In the genomic region with DNA sequence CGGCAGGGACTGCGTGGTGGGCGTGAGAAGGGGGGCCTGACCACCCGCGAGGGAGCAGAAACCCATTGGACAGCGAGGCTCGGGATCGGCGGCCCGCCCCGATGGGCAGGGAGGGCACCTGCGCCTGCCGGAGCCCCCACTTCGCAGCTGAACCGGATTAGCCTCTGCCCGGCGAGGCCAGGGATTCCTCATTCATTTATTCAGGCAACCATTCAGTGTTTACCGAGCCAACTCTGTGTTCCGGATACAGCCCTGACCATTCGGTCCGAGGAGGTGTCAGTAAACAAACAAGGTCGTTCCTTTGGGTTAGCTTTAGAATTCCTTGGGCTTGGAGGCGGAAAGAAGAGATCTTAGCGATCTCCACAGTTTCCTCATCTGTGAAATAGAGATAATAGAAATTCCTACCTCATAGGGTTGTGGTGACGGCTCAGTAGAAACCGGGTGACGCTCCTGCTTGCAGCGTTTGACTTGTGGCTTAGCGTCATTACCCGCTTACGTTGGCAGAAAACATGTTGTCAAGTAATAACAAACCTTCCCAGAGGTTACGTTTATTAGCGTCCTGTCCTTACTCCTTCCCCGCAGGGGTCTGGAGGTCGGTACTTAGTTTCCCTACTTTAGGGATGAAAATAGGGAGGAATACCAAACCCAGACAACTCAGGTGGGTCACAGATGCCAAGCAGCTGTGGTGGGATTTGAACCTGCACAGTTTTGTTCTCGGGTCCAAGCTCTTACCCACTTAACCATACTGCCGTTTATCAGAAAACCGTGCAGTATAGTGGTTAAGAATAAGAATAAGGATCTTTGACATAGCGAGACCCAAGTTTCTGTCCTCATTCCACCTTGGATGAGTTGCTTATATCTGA, we compare ENCODE assay signal across 8 cellular contexts. TPM values are rescaled to one million over a fixed set of nuclear protein-coding genes. Genes with fewer than 3 reads are reported as not detected.
DNase-seq lines count a peak whose midpoint lies in the region; ATAC-seq, FAIRE-seq and TF ChIP-seq lines count a peak whose summit lies in the region.

No MANE protein-coding gene starts in this region.

- H3K79me2 ChIP-seq in GM12878 (ENCODE audit: control insufficient read depth, insufficient read depth, low read length): peaks cover 29% of the 10 kb centered on the region

- peak; percentile 95 for FAIRE-seq in GM12878 (lab: Jason Lieb, UNC)
- FAIRE-seq in D721Med (lab: Jason Lieb, UNC): no peak

- H3K9me3 ChIP-seq in GM12878 (replicated peaks; ENCODE audit: control insufficient read depth, insufficient read depth, low read length) (no peaks in the 10 kb centered on the region), iPS DF 6.9 (ENCODE audit: control insufficient read depth, insufficient read depth, low read length) (no peaks in the 10 kb centered on the region), sigmoid colon (no peaks in the 10 kb centered on the region)

- intact Hi-C loops in GM12878 (cut with micrococcal nuclease; ENCODE audit: unreplicated experiment): loop anchor here (1.0 to 5.0 kb wide), 3 partner anchors 92 to 286 kb away; a partner anchor contains a TSS
- intact Hi-C loops in sigmoid colon (cut with DNase I): loop anchor here (1.0 to 5.0 kb wide), 7 partner anchors 49 to 346 kb away; a partner anchor contains a TSS

- ATAC-seq in HG02938 (IDR thresholded peaks at IDR 0.05; ENCODE audit: unreplicated experiment) (peak; percentile 31), GM12878 (peak; percentile 57)

- TF ChIP-seq RAD21 in GM12878 (IDR thresholded peaks at IDR 0.05; ENCODE audit: insufficient read depth, low read depth, low read length): no peak

- peak overlapping the region; percentile 86 for H3K9ac ChIP-seq in GM12878 (ENCODE audit: control insufficient read depth, insufficient read depth, low read length)

- TF ChIP-seq EP300 in GM12878 (IDR thresholded peaks at IDR 0.05; ENCODE audit: borderline replicate concordance in 1 of 2, control insufficient read depth in 1 of 2, low read depth in 2 of 2, low read length in 2 of 2) (peak in 1 of 2 experiments; percentile 77; a peak in 1 of 4 replicates), sigmoid colon (IDR thresholded peaks at IDR 0.05) (peak in 2 of 4 donors; percentile 26 to 49)

- DNase-seq in GM12864 (ENCODE audit: low read depth): peak; percentile 85
- DNase-seq in NCI-H2029 (lab: John Stamatoyannopoulos, UW): peak; percentile 84
- peak; percentile 91 for DNase-seq in T1000 (lab: John Stamatoyannopoulos, UW)
- DNase-seq in GM12878 (ENCODE audit: low read depth, low spot score): peak; percentile 93
- DNase-seq in iPS DF 6.9 (ENCODE audit: low read depth, low spot score): no peak
- peak; percentile 85 for DNase-seq in sigmoid colon
- DNase-seq in D721Med (ENCODE audit: insufficient read length, low spot score): no peak

- H3K4me2 ChIP-seq in GM12878 (ENCODE audit: control insufficient read depth, insufficient read depth): peak overlapping the region; percentile 58

- H3K4me3 ChIP-seq in GM12864 (ENCODE audit: low read depth, low read length): peak overlapping the region; percentile 84
- peak overlapping the region; percentile 82 for H3K4me3 ChIP-seq in GM12878
- H3K4me3 ChIP-seq in iPS DF 6.9 (ENCODE audit: low read length): peak overlapping the region; percentile 73
- H3K4me3 ChIP-seq in sigmoid colon: peak overlapping the region; percentile 65 to 98 (median 83)

- peaks cover 8% of the 10 kb centered on the region; the same call in 1 of the 2 replicates for H4K20me1 ChIP-seq in GM12878 (ENCODE audit: control insufficient read depth, insufficient read depth)

- in situ Hi-C loops in GM12878 (cut with MboI): loop anchor here (5.0 kb wide), 2 partner anchors 101 to 296 kb away; a partner anchor contains a TSS

- TF ChIP-seq CTCF in GM12864 (IDR thresholded peaks at IDR 0.05; ENCODE audit: low read depth, low read length, missing control alignments) (no peak), GM12878 (IDR thresholded peaks at IDR 0.05 in 2 of 3, conservative IDR thresholded peaks at IDR 0.05 in 1 of 3; ENCODE audit: control insufficient read depth in 2 of 3, extremely low read depth in 1 of 3, insufficient read depth in 1 of 3, low read depth in 3 of 3, low read length in 3 of 3) (no peak), sigmoid colon (IDR thresholded peaks at IDR 0.05) (no peak), D721Med (IDR thresholded peaks at IDR 0.05; ENCODE audit: insufficient read depth, missing control alignments) (no peak)

- no peaks in the 10 kb centered on the region for H3K27me3 ChIP-seq in GM12878 (replicated peaks in 1 of 2; ENCODE audit: control insufficient read depth in 2 of 2, insufficient read depth in 2 of 2, low read length in 1 of 2)
- no peaks in the 10 kb centered on the region for H3K27me3 ChIP-seq in iPS DF 6.9 (ENCODE audit: control insufficient read depth, insufficient read depth, low read length)
- no peaks in the 10 kb centered on the region for H3K27me3 ChIP-seq in sigmoid colon

- CTCF ChIA-PET in GM12878 (lab: Yijun Ruan, JAX): interaction anchor here (1.1 to 7.5 kb wide), 8 partner anchors 13 to 347 kb away, joined by 3 to 132 read pairs (median 15); a partner anchor contains a TSS

- H3K27ac ChIP-seq in GM12878 (ENCODE audit: control insufficient read depth, insufficient read depth) (peak overlapping the region; percentile 85), iPS DF 6.9 (ENCODE audit: low read length) (no peak overlapping the region), sigmoid colon (peak overlapping the region; percentile 93 to 96 (median 95))

- RAD21 ChIA-PET in GM12878 (lab: Charles Lee; ENCODE audit: unreplicated experiment): interaction anchor here (0.9 to 4.4 kb wide), 5 partner anchors 90 to 220 kb away, joined by 3 to 62 read pairs (median 5); a partner anchor contains a TSS

- H3K4me1 ChIP-seq in GM12878 (ENCODE audit: control insufficient read depth, insufficient read depth, low read length): peaks cover 13% of the 10 kb centered on the region
- no peaks in the 10 kb centered on the region for H3K4me1 ChIP-seq in iPS DF 6.9 (ENCODE audit: control insufficient read depth, insufficient read depth, low read length)
- H3K4me1 ChIP-seq in sigmoid colon: peaks cover 0 to 39% (median 26%) of the 10 kb centered on the region in 4 donors

- TSS peak; percentile 99 for BruUV-seq in GM12878 (replicated peaks; lab: Mats Ljungman, UMichigan)

- POLR2A ChIA-PET in GM12878 (lab: Charles Lee): interaction anchor here (1.0 to 3.2 kb wide), 5 partner anchors 66 to 106 kb away, joined by 3 to 21 read pairs (median 10); a partner anchor contains a TSS

- SMC1A ChIA-PET in GM12878 (lab: Charles Lee; ENCODE audit: uncharacterized antibody, unreplicated experiment): interaction anchor here (0.7 to 7.2 kb wide), 7 partner anchors 10 to 221 kb away, joined by 3 to 86 read pairs (median 6); a partner anchor contains a TSS

- H3K36me3 ChIP-seq in GM12878 (ENCODE audit: control insufficient read depth in 2 of 2, insufficient read depth in 2 of 2, low read length in 1 of 2) (peaks cover 3 to 6% of the 10 kb centered on the region in 2 experiments; a peak in 3 of 4 replicates), iPS DF 6.9 (ENCODE audit: control insufficient read depth, insufficient read depth, low read length) (peaks cover 7% of the 10 kb centered on the region; the same call in 1 of the 2 replicates), sigmoid colon (peaks cover 0 to 13% (median 1%) of the 10 kb centered on the region in 4 donors)

- H2AFZ ChIP-seq in GM12878 (ENCODE audit: control insufficient read depth, low read depth, low read length): peak overlapping the region; percentile 22

- 1% methylated on average over 39 of the region's 39 CpGs for WGBS in GM12878 (ENCODE audit: insufficient coverage, insufficient replicate concordance, low lambda C conversion rate, missing lambda C conversion rate)
- no CpG with 5 or more reads among the region's 39 CpGs for WGBS in iPS DF 6.9 (ENCODE audit: insufficient coverage, insufficient read length)
- 0 to 1% methylated on average over 39 of the region's 39 CpGs for WGBS in sigmoid colon, 2 donors

- peak; percentile 76 for TF ChIP-seq POLR2A in GM12878 (IDR thresholded peaks at IDR 0.05; ENCODE audit: low read depth, low read length)
- TF ChIP-seq POLR2A in sigmoid colon (IDR thresholded peaks at IDR 0.05): no peak

TF ChIP-seq in GM12878, 131 proteins besides CTCF, POLR2A, EP300 and RAD21 (continues in another document):
- TF ChIP-seq RB1 (IDR thresholded peaks at IDR 0.05; ENCODE audit: borderline replicate concordance): peak; percentile 30; the same call in 1 of the 2 replicates
- no peak for TF ChIP-seq SP1 (IDR thresholded peaks at IDR 0.05; ENCODE audit: low read depth, low read length)
- TF ChIP-seq WRNIP1 (IDR thresholded peaks at IDR 0.05; ENCODE audit: borderline replicate concordance, low read depth, low read length): 0 out of 2 replicates have a peak, but pooled peaks have one; percentile 93
- no peak for TF ChIP-seq DPF2 (IDR thresholded peaks at IDR 0.05)
- peak; percentile 92 for TF ChIP-seq BACH1 (IDR thresholded peaks at IDR 0.05; ENCODE audit: borderline replicate concordance)
- peak; percentile 61 for TF ChIP-seq GATAD2B (conservative IDR thresholded peaks at IDR 0.05; ENCODE audit: low read depth)
- no peak for TF ChIP-seq SPI1 (IDR thresholded peaks at IDR 0.05; ENCODE audit: borderline replicate concordance, insufficient read depth, low read depth, low read length)
- TF ChIP-seq ZBED1 (IDR thresholded peaks at IDR 0.05; ENCODE audit: borderline replicate concordance): peak; percentile 92; the same call in 1 of the 2 replicates
- TF ChIP-seq MTA2 (IDR thresholded peaks at IDR 0.05; ENCODE audit: low read depth): peak; percentile 42; the same call in 1 of the 2 replicates
- peak; percentile 88 for TF ChIP-seq TBL1XR1 (IDR thresholded peaks at IDR 0.05; ENCODE audit: low read depth, low read length)

RNA-seq across cellular contexts. Expression of a gene that starts 0.9 kb away (rescaled TPM):
- 132 and 140 TPM in 2 replicates for total RNA-seq in GM12878 (2013; cell fraction: nucleolus; rRNA removed)
- 34.6 and 36.8 TPM in 2 replicates for total RNA-seq in GM12878 (2014; rRNA removed)
- 39.1 and 41.0 TPM in 2 replicates for total RNA-seq in GM12878 (2014; rRNA removed; fragmentation: Illumina TruSeq; extraction: Trizol)
- total RNA-seq in GM12878 (2021): 52.0 and 54.0 TPM in 2 replicates
- polyA plus RNA-seq in GM12878 (2011; ENCODE audit: low read depth): 11.1 TPM
- 49.4 and 79.5 TPM in 2 replicates for polyA plus RNA-seq in GM12878 (2011; rRNA removed)
- polyA plus RNA-seq in GM12878 (2011; cell fraction: cytosol; rRNA removed): 66.7 and 74.8 TPM in 2 replicates
- 151 and 224 TPM in 2 replicates for polyA plus RNA-seq in GM12878 (2011; cell fraction: nucleus; rRNA removed)
- 21.4 and 23.0 TPM in 2 replicates for polyA plus RNA-seq in GM12878 (2012)
- polyA plus RNA-seq in GM12878 (2014; fragmentation: Illumina TruSeq; extraction: Trizol): 30.0 and 57.6 TPM in 2 replicates
- 10 to 100 TPM; 11.1 to 15.5 TPM for polyA plus RNA-seq in GM12878 (2014; fragmentation: Nextera tagmentation; extraction: Ambion mirVana)
- polyA plus RNA-seq in GM12878 (2014; rRNA removed): 42.0 and 48.5 TPM in 2 replicates
- 10 to 100 TPM; 35.2 to 40.2 TPM for polyA plus RNA-seq in GM12878 (2016; fragmentation: Nextera tagmentation; extraction: Ambion mirVana)
- polyA minus RNA-seq in GM12878 (2011; rRNA and poly(A)+ RNA removed): 180 and 257 TPM in 2 replicates
- polyA minus RNA-seq in GM12878 (2011; cell fraction: cytosol; rRNA and poly(A)+ RNA removed): 22.6 and 39.0 TPM in 2 replicates
- polyA minus RNA-seq in GM12878 (2011; cell fraction: nucleus; rRNA and poly(A)+ RNA removed): 44.4 and 81.2 TPM in 2 replicates
- total RNA-seq in sigmoid colon: 10 to 100 TPM; 39.3 to 68.7 (median 49.4) TPM
- polyA plus RNA-seq in sigmoid colon: 10 to 100 TPM; 10.6 to 25.6 (median 11.4) TPM

Comparison
In these comparisons a context has a peak if more than half of its experiments do, and no peak if none do; other contexts are left out.
1. DNase-seq: peak in GM12864 (single experiment), NCI-H2029 (single experiment), T1000 (single experiment), GM12878 (single experiment) and sigmoid colon (single experiment); none in iPS DF 6.9 (single experiment) and D721Med (single experiment).
2. Peak in every context shown above with its lines, with median percentiles within 50 percentile points of each other: H3K4me3 ChIP-seq.